27 cellular contexts compared by ENCODE assay signal in the genomic region with DNA sequence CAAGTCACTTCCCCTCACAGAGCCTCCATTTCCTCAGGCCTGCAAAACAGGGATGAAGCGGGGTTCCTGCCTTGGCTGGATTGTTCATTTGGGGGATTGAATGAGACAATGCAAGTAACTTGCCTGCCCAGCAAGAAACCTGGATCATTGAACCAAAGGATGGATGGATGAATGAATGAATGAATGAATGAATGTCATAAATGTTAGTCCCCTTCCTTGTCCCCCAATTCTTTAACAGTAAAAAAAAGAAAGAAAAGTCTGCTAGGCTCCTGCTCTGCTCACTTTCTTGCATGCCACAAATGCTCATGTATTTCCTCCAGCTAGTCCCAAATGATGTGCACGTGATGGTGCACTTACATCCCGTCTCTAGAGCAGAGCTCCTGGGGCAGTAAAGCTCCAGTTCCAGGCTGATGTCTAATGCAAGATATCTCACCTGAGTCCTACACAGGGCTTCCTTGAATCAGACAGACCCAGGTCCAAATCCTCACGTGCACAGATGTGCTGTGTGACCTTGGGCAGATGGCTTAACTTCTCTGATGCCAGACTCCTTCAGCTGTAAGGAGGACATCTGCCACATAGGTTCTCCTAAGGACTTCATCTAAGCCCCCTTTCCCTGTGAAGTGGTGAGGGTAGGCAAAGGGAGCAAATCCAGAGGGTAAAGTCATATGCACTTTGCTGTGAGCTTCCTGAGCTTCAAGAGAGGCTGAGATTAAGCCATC. TPM values are rescaled to one million over a fixed set of nuclear protein-coding genes. Genes with fewer than 3 reads are reported as not detected.
"Had no signal": no experiment of that assay in that cellular context is flagged by ENCODE, and none has a peak within 500 bp of the region (broad histone marks: within the 10 kb centered on the region; RNA-seq: fewer than 3 reads in every experiment).

No MANE protein-coding gene starts in this region.

- H3K27me3 ChIP-seq: dorsolateral prefrontal cortex, hepatocyte, testis, upper lobe of left lung had no signal

- H3K4me1 Mint-ChIP-seq: endodermal cell, nephron had no signal

- H3K27me3 Mint-ChIP-seq: activated CD4-positive, alpha-beta memory T cell treated with anti-CD3 and anti-CD28 coated beads for 36 hours had no signal

- ATAC-seq: activated T-cell treated with anti-CD3 and anti-CD28 coated beads, Interleukin-2, amount 50 U/mL, for 4 hours; foreskin keratinocyte; lower lobe of right lung; psoas muscle; right cardiac atrium; WTC11 had no signal

- H3K79me2 ChIP-seq: hepatocyte had no signal

- H3K4me3 ChIP-seq: dorsolateral prefrontal cortex, hepatocyte, lower lobe of right lung, psoas muscle, SK-N-MC, skin epidermis, stomach, testis, upper lobe of left lung had no signal

- FAIRE-seq: islet of Langerhans, TTC549 had no signal

- H3K9me3 Mint-ChIP-seq: nephron had no signal

- H3K4me3 Mint-ChIP-seq: activated CD4-positive, alpha-beta memory T cell treated with anti-CD3 and anti-CD28 coated beads for 36 hours; activated naive CD8-positive, alpha-beta T cell treated with anti-CD3 and anti-CD28 coated beads for 36 hours; activated T-cell treated with anti-CD3 and anti-CD28 coated beads, Interleukin-2, amount 50 U/mL, for 4 hours; endodermal cell; T-helper 2 cell treated with Interferon-gamma antibody and Interleukin-4, amounts not matched to agents 5 μg/mL and 100 μg/mL, for 36 hours; WTC11 had no signal

- H3K9me3 ChIP-seq: psoas muscle, stomach, testis, upper lobe of left lung had no signal

- H3K4me2 ChIP-seq: hepatocyte had no signal

- H3K36me3 Mint-ChIP-seq: activated CD4-positive, alpha-beta memory T cell treated with anti-CD3 and anti-CD28 coated beads for 36 hours; activated naive CD8-positive, alpha-beta T cell treated with anti-CD3 and anti-CD28 coated beads for 36 hours; WTC11 had no signal

- H3K4me1 ChIP-seq: foreskin keratinocyte, psoas muscle, testis had no signal

- H3K27ac ChIP-seq: dorsolateral prefrontal cortex, foreskin keratinocyte, hepatocyte, lower lobe of right lung, psoas muscle, SK-N-MC, skin epidermis, stomach, testis, upper lobe of left lung had no signal

- DNase-seq: activated CD4-positive, alpha-beta memory T cell treated with anti-CD3 and anti-CD28 coated beads for 36 hours; activated CD4-positive, alpha-beta T cell treated with anti-CD3 and anti-CD28 coated beads for 4 hours; activated naive CD8-positive, alpha-beta T cell treated with anti-CD3 and anti-CD28 coated beads for 36 hours; activated T-cell treated with anti-CD3 and anti-CD28 coated beads, Interleukin-2, amount 50 U/mL, for 4 hours; amniotic stem cell; dorsolateral prefrontal cortex; endodermal cell; foreskin keratinocyte; lower lobe of right lung; psoas muscle; right cardiac atrium; stimulated activated CD4-positive, alpha-beta T cell treated with anti-CD3 and anti-CD28 coated beads, Interleukin-2, amount 100 ng/mL, for 48 hours; stomach; testis had no signal

- H3K36me3 ChIP-seq: lower lobe of right lung, stomach, upper lobe of left lung had no signal

- H3K27ac Mint-ChIP-seq: activated CD4-positive, alpha-beta memory T cell treated with anti-CD3 and anti-CD28 coated beads for 36 hours; activated naive CD8-positive, alpha-beta T cell treated with anti-CD3 and anti-CD28 coated beads for 36 hours; endodermal cell; nephron; T-helper 2 cell treated with Interferon-gamma antibody and Interleukin-4, amounts not matched to agents 5 μg/mL and 100 μg/mL, for 36 hours; WTC11 had no signal

- H2AFZ ChIP-seq: hepatocyte had no signal

RNA-seq across cellular contexts. Expression of gene C16orf82, which starts 45.5 kb away (rescaled TPM):
- total RNA-seq: activated CD4-positive, alpha-beta memory T cell treated with anti-CD3 and anti-CD28 coated beads for 36 hours; activated naive CD8-positive, alpha-beta T cell treated with anti-CD3 and anti-CD28 coated beads for 36 hours; activated T-cell treated with anti-CD3 and anti-CD28 coated beads, Interleukin-2, amount 50 U/mL, for 4 hours; cardiac septum; dorsolateral prefrontal cortex; endodermal cell; epithelial cell of proximal tubule; fibroblast of lung; foreskin keratinocyte; hepatocyte; lower lobe of right lung; omental fat pad; psoas muscle; right cardiac atrium; stomach; upper lobe of left lung; WTC11 had no signal
- polyA plus RNA-seq: fibroblast of lung, foreskin keratinocyte, hepatocyte, psoas muscle, right cardiac atrium, stomach had no signal
